13 cellular contexts compared by ENCODE assay signal in the genomic region with DNA sequence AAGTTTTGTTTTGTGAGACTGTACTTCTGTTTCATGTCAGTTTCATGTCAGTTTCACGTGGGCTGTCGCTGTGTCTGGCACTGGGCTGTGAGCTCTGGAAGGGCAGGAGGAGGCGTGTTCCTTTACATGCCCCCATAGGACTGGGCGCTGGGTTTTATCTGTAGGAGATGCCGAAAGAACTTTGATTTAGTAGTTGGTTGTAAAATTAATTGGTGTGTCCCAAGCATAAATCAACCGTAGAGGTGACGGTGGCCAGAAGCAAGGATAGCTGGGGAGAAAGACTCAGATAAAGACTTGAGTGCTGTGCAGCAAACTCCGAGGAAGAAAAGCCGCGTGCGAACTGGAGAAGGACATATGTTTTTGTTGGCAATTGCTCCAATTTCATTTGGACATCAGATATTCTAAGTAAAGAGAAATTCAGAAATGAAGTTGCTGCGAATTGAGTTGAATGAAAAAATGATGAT.
"Had no signal": no experiment of that assay in that cellular context is flagged by ENCODE, and none has a peak within 500 bp of the region (broad histone marks: within the 10 kb centered on the region; RNA-seq: fewer than 3 reads in every experiment).

No MANE protein-coding gene starts in this region.

- H3K27ac Mint-ChIP-seq: activated CD4-positive, alpha-beta memory T cell treated with anti-CD3 and anti-CD28 coated beads, Interleukin-2, amount 10 ng/mL, durations not matched to agents 7 days and 5 days; activated naive CD4-positive, alpha-beta T cell treated with anti-CD3 and anti-CD28 coated beads, Interleukin-2, amount 50 U/mL, for 72 hours; activated T-cell treated with anti-CD3 and anti-CD28 coated beads, Interleukin-2, amount 50 U/mL, for 24 hours; stimulated activated memory B cell treated with anti-CD40 and anti-IgM and Interleukin-4, amounts not matched to agents 10 μg/mL and 1 μg/mL and 100 μg/mL, for 72 hours; WTC11 had no signal

- DNase-seq: activated CD4-positive, alpha-beta memory T cell treated with anti-CD3 and anti-CD28 coated beads, Interleukin-2, amount 10 ng/mL, durations not matched to agents 7 days and 5 days; activated CD4-positive, alpha-beta T cell treated with anti-CD3 and anti-CD28 coated beads for 4 hours; activated effector memory CD4-positive, alpha-beta T cell treated with Interleukin-2 at 50 U/mL for 16 hours; activated T-cell treated with anti-CD3 and anti-CD28 coated beads, Interleukin-2, amount 50 U/mL, for 24 hours; caudate nucleus; colonic mucosa; left lung; naive thymus-derived CD8-positive, alpha-beta T cell; stimulated activated CD4-positive, alpha-beta T cell treated with anti-CD3 and anti-CD28 coated beads, Interleukin-2, amount 100 ng/mL, for 48 hours; thyroid gland had no signal

- H3K36me3 Mint-ChIP-seq: stimulated activated memory B cell treated with anti-CD40 and anti-IgM and Interleukin-4, amounts not matched to agents 10 μg/mL and 1 μg/mL and 100 μg/mL, for 72 hours had no signal

- H3K4me3 Mint-ChIP-seq: activated CD4-positive, alpha-beta memory T cell treated with anti-CD3 and anti-CD28 coated beads, Interleukin-2, amount 10 ng/mL, durations not matched to agents 7 days and 5 days; activated T-cell treated with anti-CD3 and anti-CD28 coated beads, Interleukin-2, amount 50 U/mL, for 24 hours; naive thymus-derived CD8-positive, alpha-beta T cell; stimulated activated memory B cell treated with anti-CD40 and anti-IgM and Interleukin-4, amounts not matched to agents 10 μg/mL and 1 μg/mL and 100 μg/mL, for 72 hours; WTC11 had no signal

- ATAC-seq: activated naive CD4-positive, alpha-beta T cell treated with anti-CD3 and anti-CD28 coated beads, Interleukin-2, amount 50 U/mL, for 72 hours; left lung; naive thymus-derived CD8-positive, alpha-beta T cell; stimulated activated memory B cell treated with anti-CD40 and anti-IgM and Interleukin-4, amounts not matched to agents 10 μg/mL and 1 μg/mL and 100 μg/mL, for 72 hours; WTC11 had no signal

- H3K4me1 Mint-ChIP-seq: activated CD4-positive, alpha-beta memory T cell treated with anti-CD3 and anti-CD28 coated beads, Interleukin-2, amount 10 ng/mL, durations not matched to agents 7 days and 5 days; stimulated activated memory B cell treated with anti-CD40 and anti-IgM and Interleukin-4, amounts not matched to agents 10 μg/mL and 1 μg/mL and 100 μg/mL, for 72 hours had no signal
